Comparison of ENCODE assay signal across 1 cellular context in genomic region chr15:75065851-75066509, GRCh38.
TF ChIP-seq lines count a peak whose summit lies in the region.

No MANE protein-coding gene starts in this region.

TF ChIP-seq in K562, 482 proteins besides CTCF, POLR2A, EP300 and RAD21 (continued from another document):
- TF ChIP-seq FOXP1 (CRISPR knock-in tag; IDR thresholded peaks at IDR 0.05) (0 out of 2 replicates have a peak, but pooled peaks have one; percentile 61), MCM7 (IDR thresholded peaks at IDR 0.05) (0 out of 4 replicates have a peak, but pooled peaks of 1 of the 2 experiments have one; percentile 59), CEBPG (CRISPR knock-in tag; IDR thresholded peaks at IDR 0.05) (no peak), CEBPG (tag; conservative IDR thresholded peaks at IDR 0.05 in 1 of 2, IDR thresholded peaks at IDR 0.05 in 1 of 2) (0 out of 4 replicates have a peak, but pooled peaks of 1 of the 2 experiments have one; percentile 26), SP1 (CRISPR knock-in tag; IDR thresholded peaks at IDR 0.05) (peak; percentile 85), HOXB6 (CRISPR knock-in tag; IDR thresholded peaks at IDR 0.05; ENCODE audit: borderline replicate concordance) (no peak), NCOA2 (IDR thresholded peaks at IDR 0.05; ENCODE audit: partially characterized antibody in 2 of 2) (peak; percentile 92 to 93), ZNF197 (CRISPR knock-in tag; IDR thresholded peaks at IDR 0.05; ENCODE audit: low read depth) (peak; percentile 98), PML (IDR thresholded peaks at IDR 0.05; ENCODE audit: low read length) (peak; percentile 100)
- TF ChIP-seq, protein P1, sequence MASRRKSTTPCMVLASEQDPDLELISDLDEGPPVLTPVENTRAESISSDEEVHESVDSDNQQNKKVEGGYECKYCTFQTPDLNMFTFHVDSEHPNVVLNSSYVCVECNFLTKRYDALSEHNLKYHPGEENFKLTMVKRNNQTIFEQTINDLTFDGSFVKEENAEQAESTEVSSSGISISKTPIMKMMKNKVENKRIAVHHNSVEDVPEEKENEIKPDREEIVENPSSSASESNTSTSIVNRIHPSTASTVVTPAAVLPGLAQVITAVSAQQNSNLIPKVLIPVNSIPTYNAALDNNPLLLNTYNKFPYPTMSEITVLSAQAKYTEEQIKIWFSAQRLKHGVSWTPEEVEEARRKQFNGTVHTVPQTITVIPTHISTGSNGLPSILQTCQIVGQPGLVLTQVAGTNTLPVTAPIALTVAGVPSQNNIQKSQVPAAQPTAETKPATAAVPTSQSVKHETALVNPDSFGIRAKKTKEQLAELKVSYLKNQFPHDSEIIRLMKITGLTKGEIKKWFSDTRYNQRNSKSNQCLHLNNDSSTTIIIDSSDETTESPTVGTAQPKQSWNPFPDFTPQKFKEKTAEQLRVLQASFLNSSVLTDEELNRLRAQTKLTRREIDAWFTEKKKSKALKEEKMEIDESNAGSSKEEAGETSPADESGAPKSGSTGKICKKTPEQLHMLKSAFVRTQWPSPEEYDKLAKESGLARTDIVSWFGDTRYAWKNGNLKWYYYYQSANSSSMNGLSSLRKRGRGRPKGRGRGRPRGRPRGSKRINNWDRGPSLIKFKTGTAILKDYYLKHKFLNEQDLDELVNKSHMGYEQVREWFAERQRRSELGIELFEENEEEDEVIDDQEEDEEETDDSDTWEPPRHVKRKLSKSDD (conservative IDR thresholded peaks at IDR 0.05; ENCODE audit: low read length) = no peak
- TF ChIP-seq, protein P2, sequence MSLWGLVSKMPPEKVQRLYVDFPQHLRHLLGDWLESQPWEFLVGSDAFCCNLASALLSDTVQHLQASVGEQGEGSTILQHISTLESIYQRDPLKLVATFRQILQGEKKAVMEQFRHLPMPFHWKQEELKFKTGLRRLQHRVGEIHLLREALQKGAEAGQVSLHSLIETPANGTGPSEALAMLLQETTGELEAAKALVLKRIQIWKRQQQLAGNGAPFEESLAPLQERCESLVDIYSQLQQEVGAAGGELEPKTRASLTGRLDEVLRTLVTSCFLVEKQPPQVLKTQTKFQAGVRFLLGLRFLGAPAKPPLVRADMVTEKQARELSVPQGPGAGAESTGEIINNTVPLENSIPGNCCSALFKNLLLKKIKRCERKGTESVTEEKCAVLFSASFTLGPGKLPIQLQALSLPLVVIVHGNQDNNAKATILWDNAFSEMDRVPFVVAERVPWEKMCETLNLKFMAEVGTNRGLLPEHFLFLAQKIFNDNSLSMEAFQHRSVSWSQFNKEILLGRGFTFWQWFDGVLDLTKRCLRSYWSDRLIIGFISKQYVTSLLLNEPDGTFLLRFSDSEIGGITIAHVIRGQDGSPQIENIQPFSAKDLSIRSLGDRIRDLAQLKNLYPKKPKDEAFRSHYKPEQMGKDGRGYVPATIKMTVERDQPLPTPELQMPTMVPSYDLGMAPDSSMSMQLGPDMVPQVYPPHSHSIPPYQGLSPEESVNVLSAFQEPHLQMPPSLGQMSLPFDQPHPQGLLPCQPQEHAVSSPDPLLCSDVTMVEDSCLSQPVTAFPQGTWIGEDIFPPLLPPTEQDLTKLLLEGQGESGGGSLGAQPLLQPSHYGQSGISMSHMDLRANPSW (CRISPR knock-in tag; IDR thresholded peaks at IDR 0.05) = no peak
